ENCODE assay signal across 20 cellular contexts in genomic region chr10:7157091-7157490, GRCh38.
A peak's percentile ranks its signal among the peaks of the same experiment; 100 is the strongest.
DNase-seq lines count a peak whose midpoint lies in the region; ATAC-seq and TF ChIP-seq lines count a peak whose summit lies in the region.
"Had no signal": no experiment of that assay in that cellular context is flagged by ENCODE, and none has a peak within 500 bp of the region (broad histone marks: within the 10 kb centered on the region; RNA-seq: fewer than 3 reads in every experiment).

No MANE protein-coding gene starts in this region.

- H3F3A ChIP-seq in DOHH2 (ENCODE audit: control insufficient read depth, insufficient read depth), result peaks cover 6% of the 10 kb centered on the region; the same call in 1 of the 2 replicates

- no peaks in the 10 kb centered on the region for H3K27me3 Mint-ChIP-seq in naive thymus-derived CD8-positive, alpha-beta T cell

- no peak overlapping the region for H3K27ac ChIP-seq in DOHH2 (ENCODE audit: low read depth, low read length)
- no peak overlapping the region for H3K27ac ChIP-seq in stomach
- H3K27ac ChIP-seq: Peyer's patch, sigmoid colon had no signal

- H4K20me1 ChIP-seq in DOHH2 (ENCODE audit: control insufficient read depth, insufficient read depth, low read depth, low read length), result no peaks in the 10 kb centered on the region

- no peaks in the 10 kb centered on the region for H3K9me2 ChIP-seq in DOHH2 (replicated peaks; ENCODE audit: control insufficient read depth, low read length)

- no peak overlapping the region for H3K4me3 Mint-ChIP-seq in naive thymus-derived CD8-positive, alpha-beta T cell

- TF ChIP-seq POLR2A in NB4 (IDR thresholded peaks at IDR 0.05; ENCODE audit: extremely low read depth, insufficient read length) (no peak), stomach (IDR thresholded peaks at IDR 0.05) (no peak)

- H3K27me3 ChIP-seq in DOHH2 (ENCODE audit: control insufficient read depth, low read length) (no peaks in the 10 kb centered on the region), stomach (no peaks in the 10 kb centered on the region)
- H3K27me3 ChIP-seq: Peyer's patch, sigmoid colon had no signal

- intact Hi-C loops in stomach (cut with DNase I; ENCODE audit: low total_unique reads), result no loop called here

- H3K4me1 ChIP-seq in DOHH2 (ENCODE audit: control insufficient read depth, low read length) (peaks cover 31% of the 10 kb centered on the region), stomach (no peaks in the 10 kb centered on the region)
- H3K4me1 ChIP-seq: Peyer's patch, sigmoid colon had no signal

- H3K9me3 ChIP-seq in DOHH2 (ENCODE audit: control insufficient read depth, insufficient read depth, low read length), result no peaks in the 10 kb centered on the region
- H3K9me3 ChIP-seq in stomach, result no peaks in the 10 kb centered on the region
- H3K9me3 ChIP-seq: Peyer's patch, sigmoid colon had no signal

- H3K27ac Mint-ChIP-seq in naive thymus-derived CD8-positive, alpha-beta T cell, result peak overlapping the region in 6 of 10 donors; percentile 17 to 76 (median 41)

- no peaks in the 10 kb centered on the region for H3K79me2 ChIP-seq in DOHH2 (ENCODE audit: control insufficient read depth, low read length)

- H3K4me2 ChIP-seq in DOHH2 (ENCODE audit: low read length), result peak overlapping the region; percentile 25

- POLR2A ChIA-PET in naive thymus-derived CD8-positive, alpha-beta T cell (lab: Charles Lee), result no interaction called here

- no peak for TF ChIP-seq EP300 in stomach (IDR thresholded peaks at IDR 0.05)

- H3K4me1 Mint-ChIP-seq in naive thymus-derived CD8-positive, alpha-beta T cell, result peaks cover 17 to 40% (median 37%) of the 10 kb centered on the region in 4 donors

- H3K36me3 ChIP-seq in DOHH2 (ENCODE audit: control insufficient read depth, low read length), result peaks cover 13% of the 10 kb centered on the region
- H3K36me3 ChIP-seq in stomach, result peaks cover 0 to 26% (median 22%) of the 10 kb centered on the region in 4 donors
- H3K36me3 ChIP-seq: Peyer's patch, sigmoid colon had no signal

- H3K9me3 Mint-ChIP-seq in naive thymus-derived CD8-positive, alpha-beta T cell, result no peaks in the 10 kb centered on the region

- 62 to 75% (median 72%) methylated on average over 2 of the region's 2 CpGs for WGBS in stomach, 5 donors

- peak; percentile 31 for DNase-seq in NB4 (ENCODE audit: low read depth)
- DNase-seq in naive thymus-derived CD8-positive, alpha-beta T cell, result no peak
- DNase-seq in stomach, result no peak
- no peak for DNase-seq in glomerular visceral epithelial cell (ENCODE audit: extremely low spot score)
- DNase-seq: activated effector memory CD4-positive, alpha-beta T cell treated with anti-CD3 and anti-CD28 coated beads, Interleukin-2, amount 50 U/mL, for 16 hours; anterior cingulate cortex; C1 segment of cervical spinal cord; cerebellar nuclear complex; DMS53; GOT3; midbrain; NCI-H2107; NCI-H526; Peyer's patch; sigmoid colon; stimulated activated CD4-positive, alpha-beta T cell treated with anti-CD3 and anti-CD28 coated beads, Interleukin-2, amount 100 ng/mL, for 24 hours had no signal

- H3K4me3 ChIP-seq in DOHH2 (ENCODE audit: low read length) (peak overlapping the region; percentile 11; the same call in 1 of the 2 replicates), NB4 (ENCODE audit: low read depth, low read length) (no peak overlapping the region), stomach (no peak overlapping the region)
- H3K4me3 ChIP-seq: Peyer's patch, sigmoid colon had no signal

- ATAC-seq in GM21576 (IDR thresholded peaks at IDR 0.05; ENCODE audit: unreplicated experiment) (peak; percentile 53), GM21529 (IDR thresholded peaks at IDR 0.05; ENCODE audit: unreplicated experiment) (no peak)
- no peak for ATAC-seq in naive thymus-derived CD8-positive, alpha-beta T cell
- ATAC-seq: SK-N-SH treated with all-trans-retinoic acid at 6 μM for 48 hours had no signal

- peaks cover 0 to 33% (median 16%) of the 10 kb centered on the region in 3 donors for H3K36me3 Mint-ChIP-seq in naive thymus-derived CD8-positive, alpha-beta T cell

- no peak for TF ChIP-seq CTCF in DOHH2 (IDR thresholded peaks at IDR 0.05; ENCODE audit: low read depth, low read length, poor library complexity, severe bottlenecking)
- no peak for TF ChIP-seq CTCF in NB4 (IDR thresholded peaks at IDR 0.05; ENCODE audit: low read depth, low read length)
- TF ChIP-seq CTCF in stomach (IDR thresholded peaks at IDR 0.05), result no peak
